In the genomic region with DNA sequence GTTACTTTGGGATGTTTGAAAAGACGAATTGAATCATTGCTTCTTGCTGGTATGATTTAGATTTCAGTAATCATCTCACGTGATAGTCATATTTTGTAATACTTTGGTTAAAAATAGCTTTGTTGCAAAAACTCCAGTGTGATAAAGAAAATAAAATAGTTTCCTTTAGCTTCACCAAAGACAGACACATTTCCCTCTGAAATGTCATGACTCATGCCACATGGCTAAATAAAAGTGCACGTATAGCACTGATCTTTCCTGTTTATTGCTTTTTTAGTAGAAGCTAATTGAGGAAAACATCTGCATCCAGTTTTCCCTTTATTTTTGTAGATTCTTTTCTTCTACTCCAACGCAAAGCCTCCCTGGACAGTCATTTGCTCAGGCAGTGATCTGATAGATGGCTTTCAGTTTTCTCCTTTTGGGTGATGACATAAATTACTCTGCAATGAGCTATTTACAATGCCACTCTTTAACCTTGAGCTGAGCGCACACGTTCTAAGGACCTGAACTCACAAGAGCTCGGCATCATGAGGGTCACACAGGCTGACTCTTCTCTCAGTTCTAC, we compare ENCODE assay signal across 10 cellular contexts.
DNase-seq lines count a peak whose midpoint lies in the region; ATAC-seq and TF ChIP-seq lines count a peak whose summit lies in the region.
"Had no signal": no experiment of that assay in that cellular context is flagged by ENCODE, and none has a peak within 500 bp of the region (broad histone marks: within the 10 kb centered on the region; RNA-seq: fewer than 3 reads in every experiment).

No MANE protein-coding gene starts in this region.

- H3K4me2 ChIP-seq in smooth muscle cell = peak overlapping the region; percentile 60
- H3K4me2 ChIP-seq: KMS-11 had no signal

- ATAC-seq in SK-N-SH treated with all-trans-retinoic acid at 6 μM for 48 hours = peak; percentile 83

- no peak overlapping the region for H3K4me3 ChIP-seq in smooth muscle cell

- DNase-seq in EL (peak; percentile 90), foreskin melanocyte (peak; percentile 66), smooth muscle cell (lab: John Stamatoyannopoulos, UW; ENCODE audit: unreplicated experiment) (no peak), AML-193 (lab: John Stamatoyannopoulos, UW) (no peak), NCI-H2029 (lab: John Stamatoyannopoulos, UW) (no peak), medulla oblongata (ENCODE audit: extremely low spot score) (no peak), ACHN (no peak)
- DNase-seq: NCI-H69 had no signal

- no peaks in the 10 kb centered on the region for H3F3A ChIP-seq in smooth muscle cell (ENCODE audit: low read depth)

- no peaks in the 10 kb centered on the region for H3K9me3 ChIP-seq in smooth muscle cell (replicated peaks; ENCODE audit: low read depth)

- no peak for TF ChIP-seq CTCF in smooth muscle cell (IDR thresholded peaks at IDR 0.05; ENCODE audit: borderline replicate concordance, insufficient read depth, poor library complexity, severe bottlenecking)

- H3K27me3 ChIP-seq in smooth muscle cell (ENCODE audit: low read depth) = no peaks in the 10 kb centered on the region

- in situ Hi-C loops in ACHN (cut with HindIII; ENCODE audit: low pct_ligation_motif_present, low pct_unique_long_range_greater_than_20kb, low sequenced_read_pairs) = no loop called here

- H3K79me2 ChIP-seq in smooth muscle cell (ENCODE audit: low read depth) = no peaks in the 10 kb centered on the region

- no peaks in the 10 kb centered on the region for H4K20me1 ChIP-seq in smooth muscle cell (ENCODE audit: low read depth)

- H3K27ac ChIP-seq in smooth muscle cell (ENCODE audit: low read depth) = peak overlapping the region; percentile 78
- H3K27ac ChIP-seq: KMS-11 had no signal

- H3K9ac ChIP-seq in smooth muscle cell (ENCODE audit: low read depth) = no peak overlapping the region
- H3K9ac ChIP-seq: KMS-11 had no signal

- H3K36me3 ChIP-seq in smooth muscle cell (ENCODE audit: low read depth) = no peaks in the 10 kb centered on the region

- WGBS in smooth muscle cell (ENCODE audit: low lambda C conversion rate) = 40% methylated on average over 7 of the region's 7 CpGs

- no peak overlapping the region for H2AFZ ChIP-seq in smooth muscle cell (ENCODE audit: low read depth)

- peaks cover 6% of the 10 kb centered on the region for H3K4me1 ChIP-seq in smooth muscle cell (ENCODE audit: low read depth)

TF ChIP-seq in SK-N-SH treated with all-trans-retinoic acid at 6 μM for 48 hours, 23 proteins besides CTCF, POLR2A, EP300 and RAD21:
- TF ChIP-seq, protein P1, sequence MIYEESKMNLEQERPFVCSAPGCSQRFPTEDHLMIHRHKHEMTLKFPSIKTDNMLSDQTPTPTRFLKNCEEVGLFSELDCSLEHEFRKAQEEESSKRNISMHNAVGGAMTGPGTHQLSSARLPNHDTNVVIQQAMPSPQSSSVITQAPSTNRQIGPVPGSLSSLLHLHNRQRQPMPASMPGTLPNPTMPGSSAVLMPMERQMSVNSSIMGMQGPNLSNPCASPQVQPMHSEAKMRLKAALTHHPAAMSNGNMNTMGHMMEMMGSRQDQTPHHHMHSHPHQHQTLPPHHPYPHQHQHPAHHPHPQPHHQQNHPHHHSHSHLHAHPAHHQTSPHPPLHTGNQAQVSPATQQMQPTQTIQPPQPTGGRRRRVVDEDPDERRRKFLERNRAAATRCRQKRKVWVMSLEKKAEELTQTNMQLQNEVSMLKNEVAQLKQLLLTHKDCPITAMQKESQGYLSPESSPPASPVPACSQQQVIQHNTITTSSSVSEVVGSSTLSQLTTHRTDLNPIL (CRISPR knock-in tag; IDR thresholded peaks at IDR 0.05; ENCODE audit: low read depth) = no peak
- no peak for TF ChIP-seq BACH2 (CRISPR knock-in tag; IDR thresholded peaks at IDR 0.05; ENCODE audit: borderline replicate concordance)
- no peak for TF ChIP-seq PPARA (CRISPR knock-in tag; IDR thresholded peaks at IDR 0.05; ENCODE audit: borderline replicate concordance)
- TF ChIP-seq, protein P2, sequence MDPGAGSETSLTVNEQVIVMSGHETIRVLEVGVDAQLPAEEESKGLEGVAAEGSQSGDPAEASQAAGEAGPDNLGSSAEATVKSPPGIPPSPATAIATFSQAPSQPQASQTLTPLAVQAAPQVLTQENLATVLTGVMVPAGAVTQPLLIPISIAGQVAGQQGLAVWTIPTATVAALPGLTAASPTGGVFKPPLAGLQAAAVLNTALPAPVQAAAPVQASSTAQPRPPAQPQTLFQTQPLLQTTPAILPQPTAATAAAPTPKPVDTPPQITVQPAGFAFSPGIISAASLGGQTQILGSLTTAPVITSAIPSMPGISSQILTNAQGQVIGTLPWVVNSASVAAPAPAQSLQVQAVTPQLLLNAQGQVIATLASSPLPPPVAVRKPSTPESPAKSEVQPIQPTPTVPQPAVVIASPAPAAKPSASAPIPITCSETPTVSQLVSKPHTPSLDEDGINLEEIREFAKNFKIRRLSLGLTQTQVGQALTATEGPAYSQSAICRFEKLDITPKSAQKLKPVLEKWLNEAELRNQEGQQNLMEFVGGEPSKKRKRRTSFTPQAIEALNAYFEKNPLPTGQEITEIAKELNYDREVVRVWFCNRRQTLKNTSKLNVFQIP (CRISPR knock-in tag; IDR thresholded peaks at IDR 0.05; ENCODE audit: borderline replicate concordance, low read depth) = no peak
- no peak for TF ChIP-seq ZFP30 (CRISPR knock-in tag; IDR thresholded peaks at IDR 0.05)
- TF ChIP-seq ZFP3 (CRISPR knock-in tag; IDR thresholded peaks at IDR 0.05) = no peak
- no peak for TF ChIP-seq ISL1 (CRISPR knock-in tag; IDR thresholded peaks at IDR 0.05)
- TF ChIP-seq TOX (CRISPR knock-in tag; IDR thresholded peaks at IDR 0.05; ENCODE audit: borderline replicate concordance) = no peak
- TF ChIP-seq, protein P3, sequence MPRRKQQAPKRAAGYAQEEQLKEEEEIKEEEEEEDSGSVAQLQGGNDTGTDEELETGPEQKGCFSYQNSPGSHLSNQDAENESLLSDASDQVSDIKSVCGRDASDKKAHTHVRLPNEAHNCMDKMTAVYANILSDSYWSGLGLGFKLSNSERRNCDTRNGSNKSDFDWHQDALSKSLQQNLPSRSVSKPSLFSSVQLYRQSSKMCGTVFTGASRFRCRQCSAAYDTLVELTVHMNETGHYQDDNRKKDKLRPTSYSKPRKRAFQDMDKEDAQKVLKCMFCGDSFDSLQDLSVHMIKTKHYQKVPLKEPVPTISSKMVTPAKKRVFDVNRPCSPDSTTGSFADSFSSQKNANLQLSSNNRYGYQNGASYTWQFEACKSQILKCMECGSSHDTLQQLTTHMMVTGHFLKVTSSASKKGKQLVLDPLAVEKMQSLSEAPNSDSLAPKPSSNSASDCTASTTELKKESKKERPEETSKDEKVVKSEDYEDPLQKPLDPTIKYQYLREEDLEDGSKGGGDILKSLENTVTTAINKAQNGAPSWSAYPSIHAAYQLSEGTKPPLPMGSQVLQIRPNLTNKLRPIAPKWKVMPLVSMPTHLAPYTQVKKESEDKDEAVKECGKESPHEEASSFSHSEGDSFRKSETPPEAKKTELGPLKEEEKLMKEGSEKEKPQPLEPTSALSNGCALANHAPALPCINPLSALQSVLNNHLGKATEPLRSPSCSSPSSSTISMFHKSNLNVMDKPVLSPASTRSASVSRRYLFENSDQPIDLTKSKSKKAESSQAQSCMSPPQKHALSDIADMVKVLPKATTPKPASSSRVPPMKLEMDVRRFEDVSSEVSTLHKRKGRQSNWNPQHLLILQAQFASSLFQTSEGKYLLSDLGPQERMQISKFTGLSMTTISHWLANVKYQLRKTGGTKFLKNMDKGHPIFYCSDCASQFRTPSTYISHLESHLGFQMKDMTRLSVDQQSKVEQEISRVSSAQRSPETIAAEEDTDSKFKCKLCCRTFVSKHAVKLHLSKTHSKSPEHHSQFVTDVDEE (CRISPR knock-in tag; IDR thresholded peaks at IDR 0.05) = no peak
- no peak for TF ChIP-seq ARNTL (CRISPR knock-in tag; IDR thresholded peaks at IDR 0.05; ENCODE audit: borderline replicate concordance, low read depth)
- no peak for TF ChIP-seq RARB (CRISPR knock-in tag; IDR thresholded peaks at IDR 0.05)
- TF ChIP-seq, protein P4, sequence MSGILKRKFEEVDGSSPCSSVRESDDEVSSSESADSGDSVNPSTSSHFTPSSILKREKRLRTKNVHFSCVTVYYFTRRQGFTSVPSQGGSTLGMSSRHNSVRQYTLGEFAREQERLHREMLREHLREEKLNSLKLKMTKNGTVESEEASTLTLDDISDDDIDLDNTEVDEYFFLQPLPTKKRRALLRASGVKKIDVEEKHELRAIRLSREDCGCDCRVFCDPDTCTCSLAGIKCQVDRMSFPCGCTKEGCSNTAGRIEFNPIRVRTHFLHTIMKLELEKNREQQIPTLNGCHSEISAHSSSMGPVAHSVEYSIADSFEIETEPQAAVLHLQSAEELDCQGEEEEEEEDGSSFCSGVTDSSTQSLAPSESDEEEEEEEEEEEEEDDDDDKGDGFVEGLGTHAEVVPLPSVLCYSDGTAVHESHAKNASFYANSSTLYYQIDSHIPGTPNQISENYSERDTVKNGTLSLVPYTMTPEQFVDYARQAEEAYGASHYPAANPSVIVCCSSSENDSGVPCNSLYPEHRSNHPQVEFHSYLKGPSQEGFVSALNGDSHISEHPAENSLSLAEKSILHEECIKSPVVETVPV (CRISPR knock-in tag; IDR thresholded peaks at IDR 0.05) = no peak
- TF ChIP-seq GLIS3 (CRISPR knock-in tag; IDR thresholded peaks at IDR 0.05) = no peak
- no peak for TF ChIP-seq SNAI2 (CRISPR knock-in tag; IDR thresholded peaks at IDR 0.05)
- TF ChIP-seq TCF4 (CRISPR knock-in tag; IDR thresholded peaks at IDR 0.05; ENCODE audit: borderline replicate concordance) = no peak
- TF ChIP-seq ZC3H10 (CRISPR knock-in tag; IDR thresholded peaks at IDR 0.05) = no peak
- TF ChIP-seq ESRRG (CRISPR knock-in tag; IDR thresholded peaks at IDR 0.05) = no peak
- TF ChIP-seq ZNF565 (CRISPR knock-in tag; conservative IDR thresholded peaks at IDR 0.05; ENCODE audit: low read depth) = no peak
- TF ChIP-seq, protein P5, sequence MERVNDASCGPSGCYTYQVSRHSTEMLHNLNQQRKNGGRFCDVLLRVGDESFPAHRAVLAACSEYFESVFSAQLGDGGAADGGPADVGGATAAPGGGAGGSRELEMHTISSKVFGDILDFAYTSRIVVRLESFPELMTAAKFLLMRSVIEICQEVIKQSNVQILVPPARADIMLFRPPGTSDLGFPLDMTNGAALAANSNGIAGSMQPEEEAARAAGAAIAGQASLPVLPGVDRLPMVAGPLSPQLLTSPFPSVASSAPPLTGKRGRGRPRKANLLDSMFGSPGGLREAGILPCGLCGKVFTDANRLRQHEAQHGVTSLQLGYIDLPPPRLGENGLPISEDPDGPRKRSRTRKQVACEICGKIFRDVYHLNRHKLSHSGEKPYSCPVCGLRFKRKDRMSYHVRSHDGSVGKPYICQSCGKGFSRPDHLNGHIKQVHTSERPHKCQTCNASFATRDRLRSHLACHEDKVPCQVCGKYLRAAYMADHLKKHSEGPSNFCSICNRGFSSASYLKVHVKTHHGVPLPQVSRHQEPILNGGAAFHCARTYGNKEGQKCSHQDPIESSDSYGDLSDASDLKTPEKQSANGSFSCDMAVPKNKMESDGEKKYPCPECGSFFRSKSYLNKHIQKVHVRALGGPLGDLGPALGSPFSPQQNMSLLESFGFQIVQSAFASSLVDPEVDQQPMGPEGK (CRISPR knock-in tag; IDR thresholded peaks at IDR 0.05; ENCODE audit: borderline replicate concordance) = no peak
- no peak for TF ChIP-seq ZNF8 (CRISPR knock-in tag; IDR thresholded peaks at IDR 0.05)

Comparison
In these comparisons a context has a peak if more than half of its experiments do, and no peak if none do; other contexts are left out.
1. DNase-seq: peak in EL (single experiment) and foreskin melanocyte (single experiment); none in smooth muscle cell (single experiment), AML-193 (0 of 2), NCI-H2029 (single experiment), medulla oblongata (single experiment) and ACHN (single experiment).